ENCODE assay signal across 21 cellular contexts in genomic region chr9:129077236-129077635, GRCh38.
"Had no signal": no experiment of that assay in that cellular context is flagged by ENCODE, and none has a peak within 500 bp of the region (broad histone marks: within the 10 kb centered on the region; RNA-seq: fewer than 3 reads in every experiment).

No MANE protein-coding gene starts in this region.

- DNase-seq: activated T-cell treated with anti-CD3 and anti-CD28 coated beads, Interleukin-2, amount 50 U/mL, for 1 hour; brain microvascular endothelial cell; dorsolateral prefrontal cortex; effector memory CD8-positive, alpha-beta T cell; heart right ventricle; natural killer cell; stimulated activated CD4-positive, alpha-beta T cell treated with anti-CD3 and anti-CD28 coated beads, Interleukin-2, amount 100 ng/mL, for 24 hours; T-helper 1 cell; trophoblast cell; uterus had no signal

- H3K4me3 Mint-ChIP-seq: activated T-helper 17 cell treated with anti-CD3 and anti-CD28 coated beads, Interleukin-2, amount 50 U/mL, for 72 hours; central memory CD8-positive, alpha-beta T cell; effector memory CD8-positive, alpha-beta T cell; natural killer cell; stimulated activated effector memory CD8-positive, alpha-beta T cell treated with anti-CD3 and anti-CD28 coated beads, Interleukin-12 subunit alpha, Interleukin-12 subunit beta, amount 100 ng/mL, for 72 hours had no signal

- H3K27ac ChIP-seq: ascending aorta, brain microvascular endothelial cell, dorsolateral prefrontal cortex, heart right ventricle, ovary, prostate gland, right atrium auricular region, uterus had no signal

- ATAC-seq: activated naive CD4-positive, alpha-beta T cell treated with anti-CD3 and anti-CD28 coated beads, Interleukin-2, amount 50 U/mL, for 72 hours; activated T-helper 17 cell treated with anti-CD3 and anti-CD28 coated beads, Interleukin-2, amount 50 U/mL, for 72 hours; effector memory CD8-positive, alpha-beta T cell; heart right ventricle; natural killer cell; stimulated activated effector memory CD8-positive, alpha-beta T cell treated with anti-CD3 and anti-CD28 coated beads, Interleukin-12 subunit alpha, Interleukin-12 subunit beta, amount 100 ng/mL, for 72 hours had no signal

- H3K27me3 Mint-ChIP-seq: activated T-helper 17 cell treated with anti-CD3 and anti-CD28 coated beads, Interleukin-2, amount 50 U/mL, for 72 hours; central memory CD8-positive, alpha-beta T cell; effector memory CD8-positive, alpha-beta T cell had no signal

- FAIRE-seq: colon, keratinocyte had no signal

- H3K9me3 ChIP-seq: ascending aorta, heart right ventricle, ovary, prostate gland, right atrium auricular region, uterus had no signal

- H3K4me3 ChIP-seq: ascending aorta, dorsolateral prefrontal cortex, heart right ventricle, lung, ovary, prostate gland, right atrium auricular region, uterus had no signal

- H3K9me3 Mint-ChIP-seq: activated naive CD4-positive, alpha-beta T cell treated with anti-CD3 and anti-CD28 coated beads, Interleukin-2, amount 50 U/mL, for 72 hours; activated T-helper 17 cell treated with anti-CD3 and anti-CD28 coated beads, Interleukin-2, amount 50 U/mL, for 72 hours; central memory CD8-positive, alpha-beta T cell; effector memory CD8-positive, alpha-beta T cell; natural killer cell; stimulated activated effector memory CD8-positive, alpha-beta T cell treated with anti-CD3 and anti-CD28 coated beads, Interleukin-12 subunit alpha, Interleukin-12 subunit beta, amount 100 ng/mL, for 72 hours had no signal

- H3K36me3 Mint-ChIP-seq: activated naive CD4-positive, alpha-beta T cell treated with anti-CD3 and anti-CD28 coated beads, Interleukin-2, amount 50 U/mL, for 72 hours; natural killer cell had no signal

- H3K27me3 ChIP-seq: ascending aorta, brain microvascular endothelial cell, dorsolateral prefrontal cortex, heart right ventricle, ovary, right atrium auricular region, uterus had no signal

- H3K36me3 ChIP-seq: ascending aorta, brain microvascular endothelial cell, heart right ventricle, ovary, prostate gland, right atrium auricular region, uterus had no signal

- H3K27ac Mint-ChIP-seq: activated naive CD4-positive, alpha-beta T cell treated with anti-CD3 and anti-CD28 coated beads, Interleukin-2, amount 50 U/mL, for 72 hours; activated T-helper 17 cell treated with anti-CD3 and anti-CD28 coated beads, Interleukin-2, amount 50 U/mL, for 72 hours; effector memory CD8-positive, alpha-beta T cell; natural killer cell; stimulated activated effector memory CD8-positive, alpha-beta T cell treated with anti-CD3 and anti-CD28 coated beads, Interleukin-12 subunit alpha, Interleukin-12 subunit beta, amount 100 ng/mL, for 72 hours had no signal
